Comparison of ENCODE assay signal across 16 cellular contexts in genomic region chr12:119728437-119728730, GRCh38.
"Had no signal": no experiment of that assay in that cellular context is flagged by ENCODE, and none has a peak within 500 bp of the region (broad histone marks: within the 10 kb centered on the region; RNA-seq: fewer than 3 reads in every experiment).

No MANE protein-coding gene starts in this region.

- H3K4me1 Mint-ChIP-seq: activated naive CD4-positive, alpha-beta T cell treated with anti-CD3 and anti-CD28 coated beads, Interleukin-2, amount 50 U/mL, for 24 hours; endodermal cell; mesothelial cell of epicardium had no signal

- H3K27ac Mint-ChIP-seq: activated naive CD4-positive, alpha-beta T cell treated with anti-CD3 and anti-CD28 coated beads, Interleukin-2, amount 50 U/mL, for 24 hours; activated T-cell treated with anti-CD3 and anti-CD28 coated beads, Interleukin-2, amount 50 U/mL, for 24 hours; endodermal cell; mesothelial cell of epicardium had no signal

- H3K9me3 ChIP-seq: lower lobe of right lung, psoas muscle, right lobe of liver, upper lobe of left lung had no signal

- H3K27ac ChIP-seq: brain microvascular endothelial cell, lower lobe of right lung, psoas muscle, right lobe of liver, upper lobe of left lung had no signal

- H3K4me3 Mint-ChIP-seq: activated naive CD4-positive, alpha-beta T cell treated with anti-CD3 and anti-CD28 coated beads, Interleukin-2, amount 50 U/mL, for 24 hours; activated T-cell treated with anti-CD3 and anti-CD28 coated beads, Interleukin-2, amount 50 U/mL, for 24 hours; endodermal cell; mesothelial cell of epicardium had no signal

- H3K27me3 ChIP-seq: brain microvascular endothelial cell, right lobe of liver, upper lobe of left lung had no signal

- H3K4me1 ChIP-seq: lower lobe of right lung, psoas muscle, right lobe of liver, upper lobe of left lung had no signal

- H3K27me3 Mint-ChIP-seq: activated naive CD4-positive, alpha-beta T cell treated with anti-CD3 and anti-CD28 coated beads, Interleukin-2, amount 50 U/mL, for 24 hours; activated T-cell treated with anti-CD3 and anti-CD28 coated beads, Interleukin-2, amount 50 U/mL, for 24 hours had no signal

- ATAC-seq: psoas muscle; right lobe of liver; stimulated activated naive CD8-positive, alpha-beta T cell treated with anti-CD3 and anti-CD28 coated beads, Interleukin-15, Interleukin-2, amounts not matched to agents 100 U/mL and 50 U/mL, for 24 hours had no signal

- DNase-seq: activated CD4-positive, CD25-positive, alpha-beta regulatory T cell treated with anti-CD3 and anti-CD28 coated beads, Interleukin-2, amount 50 U/mL, for 72 hours; activated effector memory CD4-positive, alpha-beta T cell treated with Interleukin-2 at 50 U/mL for 16 hours; activated T-cell treated with anti-CD3 and anti-CD28 coated beads, Interleukin-2, amount 50 U/mL, for 24 hours; amniotic stem cell; brain microvascular endothelial cell; endodermal cell; kidney glomerular epithelial cell; lower lobe of right lung; psoas muscle; right lobe of liver; stimulated activated naive CD8-positive, alpha-beta T cell treated with anti-CD3 and anti-CD28 coated beads, Interleukin-15, Interleukin-2, amounts not matched to agents 100 U/mL and 50 U/mL, for 24 hours; T-helper 1 cell; upper lobe of left lung had no signal

- H3K36me3 ChIP-seq: brain microvascular endothelial cell, lower lobe of right lung, right lobe of liver, upper lobe of left lung had no signal

- H3K4me2 ChIP-seq: smooth muscle cell had no signal

- H3K4me3 ChIP-seq: lower lobe of right lung, psoas muscle, right lobe of liver, smooth muscle cell, upper lobe of left lung had no signal

- H3K9me3 Mint-ChIP-seq: activated naive CD4-positive, alpha-beta T cell treated with anti-CD3 and anti-CD28 coated beads, Interleukin-2, amount 50 U/mL, for 24 hours; activated T-cell treated with anti-CD3 and anti-CD28 coated beads, Interleukin-2, amount 50 U/mL, for 24 hours; endodermal cell; mesothelial cell of epicardium had no signal
